Comparison of ENCODE assay signal across 35 cellular contexts in genomic region chr22:25928038-25928437, GRCh38.
DNase-seq lines count a peak whose midpoint lies in the region; ATAC-seq lines count a peak whose summit lies in the region.
"Had no signal": no experiment of that assay in that cellular context is flagged by ENCODE, and none has a peak within 500 bp of the region (broad histone marks: within the 10 kb centered on the region; RNA-seq: fewer than 3 reads in every experiment).

No MANE protein-coding gene starts in this region.

- H3K9me3 ChIP-seq in HUES6 (ENCODE audit: control insufficient read depth, insufficient read depth, low read depth, low read length), result no peaks in the 10 kb centered on the region
- H3K9me3 ChIP-seq in iPS-15b (ENCODE audit: control insufficient read depth, insufficient read depth, low read length), result no peaks in the 10 kb centered on the region
- H3K9me3 ChIP-seq: esophagus squamous epithelium, prostate gland, SJCRH30, thoracic aorta, vagina had no signal

- ATAC-seq in HG03097 (IDR thresholded peaks at IDR 0.05; ENCODE audit: low FRiP score, unreplicated experiment) (no peak), GM18873 (IDR thresholded peaks at IDR 0.05; ENCODE audit: low FRiP score, unreplicated experiment) (no peak)
- ATAC-seq: activated naive CD4-positive, alpha-beta T cell treated with anti-CD3 and anti-CD28 coated beads, Interleukin-2, amount 50 U/mL, for 72 hours; HCT116; left cardiac atrium; naive thymus-derived CD8-positive, alpha-beta T cell; sciatic nerve; stimulated activated naive CD8-positive, alpha-beta T cell treated with anti-CD3 and anti-CD28 coated beads, Interleukin-15, amount 100 ng/mL, for 72 hours had no signal

- H3K4me1 ChIP-seq in HUES6 (ENCODE audit: control insufficient read depth, insufficient read depth, low read length) (peaks cover 37% of the 10 kb centered on the region), iPS-15b (ENCODE audit: control insufficient read depth, insufficient read depth, low read length) (peaks cover 35% of the 10 kb centered on the region)
- H3K4me1 ChIP-seq: esophagus squamous epithelium, prostate gland, SJCRH30, vagina had no signal

- H3K27me3 ChIP-seq in HUES6 (ENCODE audit: control insufficient read depth, insufficient read depth, low read length), result peaks cover 2% of the 10 kb centered on the region; the same call in 1 of the 2 replicates
- peaks cover 5% of the 10 kb centered on the region for H3K27me3 ChIP-seq in iPS-15b (ENCODE audit: control insufficient read depth, insufficient read depth, low read length)
- H3K27me3 ChIP-seq: brain microvascular endothelial cell, SJCRH30, vagina had no signal

- H3K36me3 ChIP-seq in HUES6 (ENCODE audit: control insufficient read depth, insufficient read depth, low read length) (no peaks in the 10 kb centered on the region), iPS-15b (ENCODE audit: control insufficient read depth, insufficient read depth, low read length) (no peaks in the 10 kb centered on the region)
- H3K36me3 ChIP-seq: brain microvascular endothelial cell, esophagus squamous epithelium, prostate gland, vagina had no signal

- H3K4me3 ChIP-seq in HUES6 (ENCODE audit: low read depth, low read length) (peak overlapping the region; percentile 34; the same call in 1 of the 2 replicates), iPS-15b (ENCODE audit: low read depth, low read length) (peak overlapping the region; percentile 14)
- H3K4me3 ChIP-seq: esophagus squamous epithelium, lung, prostate gland, SJCRH30, thoracic aorta, vagina had no signal

- DNase-seq in NCI-H1105 treated with DMSO at 0.1 percent for 48 hours (lab: John Stamatoyannopoulos, UW) (peak; percentile 8), NCI-H1105 (lab: John Stamatoyannopoulos, UW) (no peak), NCI-H2171 treated with DMSO at 0.1 percent for 48 hours (lab: John Stamatoyannopoulos, UW) (peak; percentile 73)
- DNase-seq in activated CD8-positive, alpha-beta memory T cell treated with anti-CD3 and anti-CD28 coated beads, Interleukin-2, amount 50 U/mL, for 48 hours, result no peak
- DNase-seq: activated CD4-positive, alpha-beta T cell treated with anti-CD3 and anti-CD28 coated beads for 4 hours; activated T-cell treated with anti-CD3 and anti-CD28 coated beads for 4 hours; amygdala; brain microvascular endothelial cell; cerebellar nuclear complex; esophagus squamous epithelium; foreskin melanocyte; immature natural killer cell; IMR-90; left cardiac atrium; naive thymus-derived CD8-positive, alpha-beta T cell; NCI-H2107; NCI-H774; nucleus accumbens; RPMI8226; SJCRH30; stimulated activated CD8-positive, alpha-beta memory T cell treated with anti-CD3 and anti-CD28 coated beads, Interleukin-4, amount 100 ng/mL, for 48 hours; stimulated activated naive CD8-positive, alpha-beta T cell treated with anti-CD3 and anti-CD28 coated beads, Interleukin-15, amount 100 ng/mL, for 72 hours; SW 1271 had no signal

- peak overlapping the region; percentile 68 for H3K9ac ChIP-seq in HUES6 (ENCODE audit: low read length)
- no peak overlapping the region for H3K9ac ChIP-seq in iPS-15b (ENCODE audit: low read depth, low read length)

- H3K27ac ChIP-seq in HUES6 (ENCODE audit: low read depth, low read length), result peak overlapping the region; percentile 12; the same call in 1 of the 2 replicates
- H3K27ac ChIP-seq: brain microvascular endothelial cell, C4-2B, esophagus squamous epithelium, prostate gland, SJCRH30, thoracic aorta, vagina had no signal

Comparison
In these comparisons a context has a peak if more than half of its experiments do, and no peak if none do; other contexts are left out.
1. DNase-seq: peak in NCI-H1105 treated with DMSO at 0.1 percent for 48 hours (single experiment) and NCI-H2171 treated with DMSO at 0.1 percent for 48 hours (single experiment); none in NCI-H1105 (single experiment) and activated CD8-positive, alpha-beta memory T cell treated with anti-CD3 and anti-CD28 coated beads, Interleukin-2, amount 50 U/mL, for 48 hours (single experiment).